8 cellular contexts compared by ENCODE assay signal in genomic region chr9:38227061-38227540, GRCh38.
DNase-seq lines count a peak whose midpoint lies in the region; ATAC-seq and TF ChIP-seq lines count a peak whose summit lies in the region.

No MANE protein-coding gene starts in this region.

- no peak overlapping the region for H3K4me3 Mint-ChIP-seq in activated B cell treated with CpG ODN at 0.5 μM for 24 hours
- peak overlapping the region; percentile 43 for H3K4me3 Mint-ChIP-seq in memory B cell

- DNase-seq in GDM1 (lab: John Stamatoyannopoulos, UW) (peak; percentile 69), NCI-H2227 treated with DMSO at 0.1 percent for 48 hours (lab: John Stamatoyannopoulos, UW) (peak; percentile 91), activated B cell treated with CpG ODN at 0.5 μM for 24 hours (no peak), memory B cell (ENCODE audit: low spot score in 2 of 2) (peak in 1 of 2 donors; percentile 4)
- DNase-seq in central memory CD4-positive, alpha-beta T cell: peak; percentile 36
- peak; percentile 10 to 42 for DNase-seq in stimulated activated CD8-positive, alpha-beta memory T cell treated with anti-CD3 and anti-CD28 coated beads, Interleukin-7, amount 100 ng/mL, for 48 hours (ENCODE audit: extremely low read depth in 1 of 2, low read depth in 1 of 2)

- POLR2A ChIA-PET in activated B cell treated with CpG ODN at 0.5 μM for 24 hours (lab: Charles Lee): no interaction called here

- H3K9me3 Mint-ChIP-seq in activated B cell treated with CpG ODN at 0.5 μM for 24 hours: no peaks in the 10 kb centered on the region
- no peaks in the 10 kb centered on the region for H3K9me3 Mint-ChIP-seq in memory B cell

- CTCF ChIA-PET in activated B cell treated with CpG ODN at 0.5 μM for 24 hours (lab: Charles Lee): no interaction called here

- no peak for TF ChIP-seq CTCF in activated B cell treated with CpG ODN at 0.5 μM for 24 hours (IDR thresholded peaks at IDR 0.05)

- peak; percentile 69 for ATAC-seq in HG02943 (IDR thresholded peaks at IDR 0.05; ENCODE audit: low read depth, unreplicated experiment)
- ATAC-seq in activated B cell treated with CpG ODN at 0.5 μM for 24 hours (ENCODE audit: low read depth): peak; percentile 45
- peak; percentile 26 for ATAC-seq in memory B cell (ENCODE audit: low read depth)
- ATAC-seq in GM21390 (IDR thresholded peaks at IDR 0.05; ENCODE audit: unreplicated experiment): no peak

- intact Hi-C loops in activated B cell treated with CpG ODN at 0.5 μM for 24 hours (cut with micrococcal nuclease): no loop called here

- H3K36me3 Mint-ChIP-seq in activated B cell treated with CpG ODN at 0.5 μM for 24 hours (ENCODE audit: low read depth) (no peaks in the 10 kb centered on the region), memory B cell (no peaks in the 10 kb centered on the region)

- H3K4me1 Mint-ChIP-seq in activated B cell treated with CpG ODN at 0.5 μM for 24 hours: peaks cover 13% of the 10 kb centered on the region
- peaks cover 7% of the 10 kb centered on the region for H3K4me1 Mint-ChIP-seq in memory B cell

- H3K27ac Mint-ChIP-seq in activated B cell treated with CpG ODN at 0.5 μM for 24 hours (no peak overlapping the region), memory B cell (no peak overlapping the region)

- H3K27me3 Mint-ChIP-seq in activated B cell treated with CpG ODN at 0.5 μM for 24 hours (peaks cover 44% of the 10 kb centered on the region), memory B cell (peaks cover 23% of the 10 kb centered on the region)
